Comparison of ENCODE assay signal across 20 cellular contexts in genomic region chr10:129642427-129642826, GRCh38.
DNase-seq lines count a peak whose midpoint lies in the region; ATAC-seq, FAIRE-seq and TF ChIP-seq lines count a peak whose summit lies in the region.
"Had no signal": no experiment of that assay in that cellular context is flagged by ENCODE, and none has a peak within 500 bp of the region (broad histone marks: within the 10 kb centered on the region; RNA-seq: fewer than 3 reads in every experiment).

No MANE protein-coding gene starts in this region.

- no peaks in the 10 kb centered on the region for H3K36me3 ChIP-seq in GM12878 (ENCODE audit: control insufficient read depth in 2 of 2, insufficient read depth in 2 of 2, low read length in 1 of 2)
- H3K36me3 ChIP-seq in right lobe of liver: no peaks in the 10 kb centered on the region
- H3K36me3 ChIP-seq: brain microvascular endothelial cell, Peyer's patch had no signal

- ATAC-seq in GM12878 (no peak), right lobe of liver (peak; percentile 90 to 99 (median 96))
- ATAC-seq: stimulated activated naive B cell treated with anti-CD40 and anti-IgM and Interleukin-4, amounts not matched to agents 10 μg/mL and 1 μg/mL and 100 μg/mL, for 72 hours had no signal

- H4K20me1 ChIP-seq in GM12878 (ENCODE audit: control insufficient read depth, insufficient read depth): no peaks in the 10 kb centered on the region

- TF ChIP-seq POLR2A in GM12878 (IDR thresholded peaks at IDR 0.05; ENCODE audit: low read depth, low read length): no peak
- TF ChIP-seq POLR2A in right lobe of liver (IDR thresholded peaks at IDR 0.05): no peak

- H3K27me3 ChIP-seq in GM12878 (replicated peaks in 1 of 2; ENCODE audit: control insufficient read depth in 2 of 2, insufficient read depth in 2 of 2, low read length in 1 of 2): no peaks in the 10 kb centered on the region
- no peaks in the 10 kb centered on the region for H3K27me3 ChIP-seq in right lobe of liver
- H3K27me3 ChIP-seq: brain microvascular endothelial cell, Peyer's patch, tibial artery had no signal

- RAD21 ChIA-PET in GM12878 (lab: Charles Lee; ENCODE audit: unreplicated experiment): no interaction called here

- H3K4me1 ChIP-seq in GM12878 (ENCODE audit: control insufficient read depth, insufficient read depth, low read length) (no peaks in the 10 kb centered on the region), right lobe of liver (peaks cover 0 to 7% (median 3%) of the 10 kb centered on the region in 4 donors)
- H3K4me1 ChIP-seq: Peyer's patch, tibial artery had no signal

- H3K4me3 ChIP-seq in GM12878 (no peak overlapping the region), right lobe of liver (no peak overlapping the region)
- H3K4me3 ChIP-seq: Peyer's patch, tibial artery had no signal

- no peaks in the 10 kb centered on the region for H3K79me2 ChIP-seq in GM12878 (ENCODE audit: control insufficient read depth, insufficient read depth, low read length)

- POLR2A ChIA-PET in GM12878 (lab: Charles Lee): no interaction called here

- H3K9ac ChIP-seq in GM12878 (ENCODE audit: control insufficient read depth, insufficient read depth, low read length): no peak overlapping the region

- WGBS in GM12878 (ENCODE audit: insufficient coverage, insufficient replicate concordance, low lambda C conversion rate, missing lambda C conversion rate): 95% methylated on average over 3 of the region's 3 CpGs
- 67% methylated on average over 3 of the region's 3 CpGs for WGBS in right lobe of liver (ENCODE audit: insufficient coverage, low coverage, low lambda C conversion rate, missing lambda C conversion rate)

- TF ChIP-seq EP300 in GM12878 (IDR thresholded peaks at IDR 0.05; ENCODE audit: borderline replicate concordance in 1 of 2, control insufficient read depth in 1 of 2, low read depth in 2 of 2, low read length in 2 of 2): no peak

- no peak for TF ChIP-seq CTCF in GM12878 (IDR thresholded peaks at IDR 0.05 in 2 of 3, conservative IDR thresholded peaks at IDR 0.05 in 1 of 3; ENCODE audit: control insufficient read depth in 2 of 3, extremely low read depth in 1 of 3, insufficient read depth in 1 of 3, low read depth in 3 of 3, low read length in 3 of 3)
- TF ChIP-seq CTCF in right lobe of liver (IDR thresholded peaks at IDR 0.05): no peak
- TF ChIP-seq CTCF in D721Med (IDR thresholded peaks at IDR 0.05; ENCODE audit: insufficient read depth, missing control alignments): no peak

- no peak overlapping the region for H2AFZ ChIP-seq in GM12878 (ENCODE audit: control insufficient read depth, low read depth, low read length)

- H3K4me2 ChIP-seq in GM12878 (ENCODE audit: control insufficient read depth, insufficient read depth): no peak overlapping the region

- DNase-seq in EH (ENCODE audit: low read depth) (peak; percentile 15), HuH-7.5 (ENCODE audit: low spot score) (peak; percentile 65), GM12878 (ENCODE audit: low read depth, low spot score) (no peak), right lobe of liver (no peak), D721Med (ENCODE audit: insufficient read length, low spot score) (no peak), NCI-H187 (lab: John Stamatoyannopoulos, UW) (no peak), COLO829 (ENCODE audit: low spot score) (no peak), T-helper 1 cell (no peak)
- DNase-seq: activated CD4-positive, alpha-beta memory T cell treated with anti-CD3 and anti-CD28 coated beads, Interleukin-2, amount 10 ng/mL, durations not matched to agents 7 days and 5 days; activated T-cell treated with anti-CD3 and anti-CD28 coated beads, Interleukin-2, amount 50 U/mL, for 48 hours; brain microvascular endothelial cell; C1 segment of cervical spinal cord; DMS79 treated with DMSO at 0.1 percent for 48 hours; NCI-H1105 treated with DMSO at 0.1 percent for 48 hours; NCI-H2171 treated with DMSO at 0.1 percent for 48 hours; Peyer's patch; stimulated activated CD4-positive, alpha-beta T cell treated with anti-CD3 and anti-CD28 coated beads, Interleukin-12 subunit alpha, Interleukin-12 subunit beta, amount 100 ng/mL, for 4 hours; stimulated activated naive B cell treated with anti-CD40 and anti-IgM and Interleukin-4, amounts not matched to agents 10 μg/mL and 1 μg/mL and 100 μg/mL, for 72 hours; tibial artery had no signal

- CTCF ChIA-PET in GM12878 (lab: Yijun Ruan, JAX): no interaction called here

- BruUV-seq in GM12878 (replicated peaks; lab: Mats Ljungman, UMichigan): no TSS peak

- H3K27ac ChIP-seq in GM12878 (ENCODE audit: control insufficient read depth, insufficient read depth) (no peak overlapping the region), right lobe of liver (no peak overlapping the region)
- H3K27ac ChIP-seq: brain microvascular endothelial cell, epithelial cell of prostate, Peyer's patch, tibial artery had no signal

- in situ Hi-C loops in GM12878 (cut with MboI): no loop called here

- TF ChIP-seq RAD21 in GM12878 (IDR thresholded peaks at IDR 0.05; ENCODE audit: insufficient read depth, low read depth, low read length): no peak

- FAIRE-seq in GM12878 (lab: Jason Lieb, UNC): no peak
- no peak for FAIRE-seq in D721Med (lab: Jason Lieb, UNC)

- H3K9me3 ChIP-seq in GM12878 (replicated peaks; ENCODE audit: control insufficient read depth, insufficient read depth, low read length): no peaks in the 10 kb centered on the region
- no peaks in the 10 kb centered on the region for H3K9me3 ChIP-seq in right lobe of liver
- H3K9me3 ChIP-seq: Peyer's patch, tibial artery had no signal

- SMC1A ChIA-PET in GM12878 (lab: Charles Lee; ENCODE audit: uncharacterized antibody, unreplicated experiment): no interaction called here

- intact Hi-C loops in GM12878 (cut with micrococcal nuclease; ENCODE audit: unreplicated experiment) (no loop called here), right lobe of liver (cut with DNase I) (no loop called here)

TF ChIP-seq in GM12878, 131 proteins besides CTCF, POLR2A, EP300 and RAD21:
- TF ChIP-seq, protein P1, sequence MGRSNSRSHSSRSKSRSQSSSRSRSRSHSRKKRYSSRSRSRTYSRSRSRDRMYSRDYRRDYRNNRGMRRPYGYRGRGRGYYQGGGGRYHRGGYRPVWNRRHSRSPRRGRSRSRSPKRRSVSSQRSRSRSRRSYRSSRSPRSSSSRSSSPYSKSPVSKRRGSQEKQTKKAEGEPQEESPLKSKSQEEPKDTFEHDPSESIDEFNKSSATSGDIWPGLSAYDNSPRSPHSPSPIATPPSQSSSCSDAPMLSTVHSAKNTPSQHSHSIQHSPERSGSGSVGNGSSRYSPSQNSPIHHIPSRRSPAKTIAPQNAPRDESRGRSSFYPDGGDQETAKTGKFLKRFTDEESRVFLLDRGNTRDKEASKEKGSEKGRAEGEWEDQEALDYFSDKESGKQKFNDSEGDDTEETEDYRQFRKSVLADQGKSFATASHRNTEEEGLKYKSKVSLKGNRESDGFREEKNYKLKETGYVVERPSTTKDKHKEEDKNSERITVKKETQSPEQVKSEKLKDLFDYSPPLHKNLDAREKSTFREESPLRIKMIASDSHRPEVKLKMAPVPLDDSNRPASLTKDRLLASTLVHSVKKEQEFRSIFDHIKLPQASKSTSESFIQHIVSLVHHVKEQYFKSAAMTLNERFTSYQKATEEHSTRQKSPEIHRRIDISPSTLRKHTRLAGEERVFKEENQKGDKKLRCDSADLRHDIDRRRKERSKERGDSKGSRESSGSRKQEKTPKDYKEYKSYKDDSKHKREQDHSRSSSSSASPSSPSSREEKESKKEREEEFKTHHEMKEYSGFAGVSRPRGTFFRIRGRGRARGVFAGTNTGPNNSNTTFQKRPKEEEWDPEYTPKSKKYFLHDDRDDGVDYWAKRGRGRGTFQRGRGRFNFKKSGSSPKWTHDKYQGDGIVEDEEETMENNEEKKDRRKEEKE (IDR thresholded peaks at IDR 0.05): no peak
- TF ChIP-seq BCL3 (IDR thresholded peaks at IDR 0.05; ENCODE audit: borderline replicate concordance, insufficient read depth, low read depth, low read length, poor library complexity, severe bottlenecking): peak; percentile 43

Comparison
In these comparisons a context has a peak if more than half of its experiments do, and no peak if none do; other contexts are left out.
1. DNase-seq: peak in EH (single experiment) and HuH-7.5 (single experiment); none in GM12878 (single experiment), right lobe of liver (0 of 3), D721Med (single experiment), NCI-H187 (0 of 2), COLO829 (single experiment) and T-helper 1 cell (0 of 5).